8 cellular contexts compared by ENCODE assay signal in genomic region chr2:135916232-135916631, GRCh38. TPM values are rescaled to one million over a fixed set of nuclear protein-coding genes. Genes with fewer than 3 reads are reported as not detected.
A peak's percentile ranks its signal among the peaks of the same experiment; 100 is the strongest.
DNase-seq lines count a peak whose midpoint lies in the region; ATAC-seq and TF ChIP-seq lines count a peak whose summit lies in the region.

No MANE protein-coding gene starts in this region.

- peaks cover 20% of the 10 kb centered on the region for H3K36me3 Mint-ChIP-seq in activated CD4-positive, alpha-beta T cell treated with anti-CD3 and anti-CD28 coated beads, Interleukin-2, amount 10 ng/mL, durations not matched to agents 24 days and 14 days (ENCODE audit: low read depth)

- H3K9me3 Mint-ChIP-seq in activated CD4-positive, alpha-beta T cell treated with anti-CD3 and anti-CD28 coated beads, Interleukin-2, amount 10 ng/mL, durations not matched to agents 24 days and 14 days = no peaks in the 10 kb centered on the region

- H3K27ac ChIP-seq in adrenal gland (no peak overlapping the region), uterus (no peak overlapping the region)

- DNase-seq in activated CD4-positive, alpha-beta T cell treated with anti-CD3 and anti-CD28 coated beads, Interleukin-2, amount 10 ng/mL, durations not matched to agents 24 days and 14 days = peak; percentile 72
- no peak for DNase-seq in activated CD4-positive, alpha-beta T cell treated with anti-CD3 and anti-CD28 coated beads, Interleukin-2, amount 50 U/mL, for 1 hour
- DNase-seq in NCI-H2029 (lab: John Stamatoyannopoulos, UW) (peak; percentile 13), adrenal gland (no peak), left kidney (ENCODE audit: low read depth, low spot score) (peak; percentile 61), uterus (no peak), activated gamma-delta T cell treated with Interleukin-2 at 50 U/mL for 16 hours (no peak)

- no peak overlapping the region for H3K4me3 Mint-ChIP-seq in activated CD4-positive, alpha-beta T cell treated with anti-CD3 and anti-CD28 coated beads, Interleukin-2, amount 10 ng/mL, durations not matched to agents 24 days and 14 days

- 43 to 47% (median 46%) methylated on average over 3 of the region's 3 CpGs for whole genome bisulfite sequencing in adrenal gland, 4 donors

- H3K9me3 ChIP-seq in adrenal gland (replicated peaks in 1 of 3) (no peaks in the 10 kb centered on the region), uterus (no peaks in the 10 kb centered on the region)

- H3K27ac Mint-ChIP-seq in activated CD4-positive, alpha-beta T cell treated with anti-CD3 and anti-CD28 coated beads, Interleukin-2, amount 10 ng/mL, durations not matched to agents 24 days and 14 days = no peak overlapping the region

- intact Hi-C loops in activated CD4-positive, alpha-beta T cell treated with anti-CD3 and anti-CD28 coated beads, Interleukin-2, amount 10 ng/mL, durations not matched to agents 24 days and 14 days (cut with micrococcal nuclease) = loop anchor here (1.0 to 10.0 kb wide), 5 partner anchors 141 to 507 kb away; no protein-coding TSS in a partner anchor
- intact Hi-C loops in adrenal gland (cut with DNase I) = loop anchor here (5.0 to 10.0 kb wide), 3 partner anchors 199 to 466 kb away; partner anchors contain the start of gene CXCR4 (in 1 of the 2)
- intact Hi-C loops in uterus (cut with DNase I; ENCODE audit: low total_unique reads) = no loop called here

- no peaks in the 10 kb centered on the region for H3K27me3 Mint-ChIP-seq in activated CD4-positive, alpha-beta T cell treated with anti-CD3 and anti-CD28 coated beads, Interleukin-2, amount 10 ng/mL, durations not matched to agents 24 days and 14 days

- TF ChIP-seq POLR2A in adrenal gland (IDR thresholded peaks at IDR 0.05) (no peak), uterus (IDR thresholded peaks at IDR 0.05) (no peak)

- no peaks in the 10 kb centered on the region for H3K27me3 ChIP-seq in adrenal gland
- H3K27me3 ChIP-seq in uterus = no peaks in the 10 kb centered on the region

- H3K36me3 ChIP-seq in adrenal gland (replicated peaks in 1 of 2) (peaks cover 0 to 10% of the 10 kb centered on the region in 2 donors), uterus (no peaks in the 10 kb centered on the region)

- H3K4me3 ChIP-seq in adrenal gland = no peak overlapping the region
- H3K4me3 ChIP-seq in uterus = no peak overlapping the region

- ATAC-seq in HG02852 (IDR thresholded peaks at IDR 0.05; ENCODE audit: unreplicated experiment) = no peak

- TF ChIP-seq CTCF in adrenal gland (IDR thresholded peaks at IDR 0.05) = peak; percentile 40 to 64 (median 52)
- TF ChIP-seq CTCF in uterus (IDR thresholded peaks at IDR 0.05) = peak in 2 of 4 experiments; percentile 20 to 21

- H3K4me1 ChIP-seq in adrenal gland (replicated peaks in 1 of 2) (no peaks in the 10 kb centered on the region), uterus (no peaks in the 10 kb centered on the region)

- H3K4me1 Mint-ChIP-seq in activated CD4-positive, alpha-beta T cell treated with anti-CD3 and anti-CD28 coated beads, Interleukin-2, amount 10 ng/mL, durations not matched to agents 24 days and 14 days = peaks cover 12% of the 10 kb centered on the region

RNA-seq across cellular contexts. Expression of gene MCM6, which starts 40.0 kb away (rescaled TPM):
- total RNA-seq in activated CD4-positive, alpha-beta T cell treated with anti-CD3 and anti-CD28 coated beads, Interleukin-2, amount 10 ng/mL, durations not matched to agents 24 days and 14 days = 196 and 197 TPM in 2 replicates
- 10 to 100 TPM in 4 of 8 donors, 1 to 10 TPM in 4; 3.6 to 11.8 (median 9.4) TPM for total RNA-seq in adrenal gland
- 10 to 100 TPM in 1 of 3 donors, 1 to 10 TPM in 2; 3.4 to 11.5 (median 3.7) TPM for polyA plus RNA-seq in adrenal gland
- total RNA-seq in uterus = 10 to 100 TPM in 2 of 4 donors, 1 to 10 TPM in 2; 2.3 to 37.4 (median 9.6) TPM

Comparison
In these comparisons a context has a peak if more than half of its experiments do, and no peak if none do; other contexts are left out.
1. DNase-seq: peak in activated CD4-positive, alpha-beta T cell treated with anti-CD3 and anti-CD28 coated beads, Interleukin-2, amount 10 ng/mL, durations not matched to agents 24 days and 14 days (single experiment), NCI-H2029 (single experiment) and left kidney (single experiment); none in activated CD4-positive, alpha-beta T cell treated with anti-CD3 and anti-CD28 coated beads, Interleukin-2, amount 50 U/mL, for 1 hour (single experiment), adrenal gland (0 of 7), uterus (0 of 2) and activated gamma-delta T cell treated with Interleukin-2 at 50 U/mL for 16 hours (single experiment).